20 cellular contexts compared by ENCODE assay signal in genomic region chr2:18074476-18074875, GRCh38.
DNase-seq lines count a peak whose midpoint lies in the region; ATAC-seq and TF ChIP-seq lines count a peak whose summit lies in the region.
"Had no signal": no experiment of that assay in that cellular context is flagged by ENCODE, and none has a peak within 500 bp of the region (broad histone marks: within the 10 kb centered on the region; RNA-seq: fewer than 3 reads in every experiment).

No MANE protein-coding gene starts in this region.

- no peak overlapping the region for H2BK5ac ChIP-seq in mesenchymal stem cell (ENCODE audit: low read depth, low read length, poor library complexity, severe bottlenecking)

- no peak overlapping the region for H2BK12ac ChIP-seq in mesenchymal stem cell (ENCODE audit: low read length in 2 of 2)

- H3K9me3 ChIP-seq in mesenchymal stem cell (ENCODE audit: control insufficient read depth, low read length), result no peaks in the 10 kb centered on the region
- H3K9me3 ChIP-seq in gastrocnemius medialis, result no peaks in the 10 kb centered on the region
- no peaks in the 10 kb centered on the region for H3K9me3 ChIP-seq in Karpas-422 (ENCODE audit: low read length)
- H3K9me3 ChIP-seq: HAP-1 had no signal

- WGBS in mesenchymal stem cell, result 82% methylated on average over 3 of the region's 5 CpGs

- no peaks in the 10 kb centered on the region for H3K36me3 Mint-ChIP-seq in activated T-helper 1 cell treated with anti-CD3 and anti-CD28 coated beads, Interleukin-12 subunit alpha, Interleukin-12 subunit beta, Interleukin-2, Interleukin-4 antibody, amounts not matched to agents 30 ng/mL and 10 ng/mL and 1 ng/mL, durations not matched to agents 14 hours and 24 hours and 36 hours (ENCODE audit: low read depth)
- H3K36me3 Mint-ChIP-seq: CD8-positive, alpha-beta memory T cell had no signal

- H3K18ac ChIP-seq in mesenchymal stem cell (ENCODE audit: low read depth in 1 of 2, low read length in 2 of 2), result no peak overlapping the region

- H4K8ac ChIP-seq in mesenchymal stem cell (ENCODE audit: low read length), result no peak overlapping the region

- H3K23ac ChIP-seq in mesenchymal stem cell (ENCODE audit: low read length in 2 of 2), result no peak overlapping the region

- H3K79me2 ChIP-seq in Karpas-422 (ENCODE audit: low read length), result no peaks in the 10 kb centered on the region

- no peaks in the 10 kb centered on the region for H3K79me1 ChIP-seq in mesenchymal stem cell (replicated peaks; ENCODE audit: low read length, poor library complexity, severe bottlenecking)

- H3K9ac ChIP-seq in mesenchymal stem cell (ENCODE audit: low read length) (no peak overlapping the region), Karpas-422 (ENCODE audit: low read length) (no peak overlapping the region)

- no peak overlapping the region for H2BK120ac ChIP-seq in mesenchymal stem cell (ENCODE audit: low read depth, low read length)

- H3K27ac ChIP-seq in mesenchymal stem cell (ENCODE audit: low read length, poor library complexity, severe bottlenecking) (no peak overlapping the region), gastrocnemius medialis (no peak overlapping the region), Karpas-422 (ENCODE audit: low read length) (no peak overlapping the region)
- H3K27ac ChIP-seq: SJCRH30 had no signal

- H2BK15ac ChIP-seq in mesenchymal stem cell (ENCODE audit: low read depth, poor library complexity, severe bottlenecking), result no peak overlapping the region

- H2AFZ ChIP-seq in mesenchymal stem cell (ENCODE audit: low read depth, low read length) (no peak overlapping the region), Karpas-422 (ENCODE audit: low read length) (no peak overlapping the region)

- no peaks in the 10 kb centered on the region for H4K20me1 ChIP-seq in Karpas-422 (ENCODE audit: insufficient read depth, low read depth, low read length)

- H3K4me3 ChIP-seq in astrocyte of the spinal cord (ENCODE audit: low read depth, low read length) (no peak overlapping the region), mesenchymal stem cell (ENCODE audit: insufficient read depth in 1 of 2, low read depth in 1 of 2, low read length in 2 of 2) (no peak overlapping the region), gastrocnemius medialis (no peak overlapping the region), Karpas-422 (ENCODE audit: low read length) (no peak overlapping the region)
- H3K4me3 ChIP-seq: GM12878, HAP-1, SJCRH30 had no signal

- no peak overlapping the region for H3K14ac ChIP-seq in mesenchymal stem cell (ENCODE audit: low read length in 2 of 2)

- no peak overlapping the region for H3K27ac Mint-ChIP-seq in activated T-helper 1 cell treated with anti-CD3 and anti-CD28 coated beads, Interleukin-12 subunit alpha, Interleukin-12 subunit beta, Interleukin-2, Interleukin-4 antibody, amounts not matched to agents 30 ng/mL and 10 ng/mL and 1 ng/mL, durations not matched to agents 14 hours and 24 hours and 36 hours
- H3K27ac Mint-ChIP-seq: CD8-positive, alpha-beta memory T cell had no signal

- H3K4me2 ChIP-seq in mesenchymal stem cell (ENCODE audit: low read length, poor library complexity, severe bottlenecking) (no peak overlapping the region), Karpas-422 (ENCODE audit: low read depth, low read length, poor library complexity, severe bottlenecking) (no peak overlapping the region)

- no peak overlapping the region for H2AK5ac ChIP-seq in mesenchymal stem cell (ENCODE audit: low read length, severe bottlenecking)

- H3K4me1 Mint-ChIP-seq in activated T-helper 1 cell treated with anti-CD3 and anti-CD28 coated beads, Interleukin-12 subunit alpha, Interleukin-12 subunit beta, Interleukin-2, Interleukin-4 antibody, amounts not matched to agents 30 ng/mL and 10 ng/mL and 1 ng/mL, durations not matched to agents 14 hours and 24 hours and 36 hours (ENCODE audit: low read depth), result no peaks in the 10 kb centered on the region
- H3K4me1 Mint-ChIP-seq: CD8-positive, alpha-beta memory T cell had no signal

- TF ChIP-seq CTCF in astrocyte of the spinal cord (IDR thresholded peaks at IDR 0.05; ENCODE audit: low read depth, low read length) (no peak), gastrocnemius medialis (IDR thresholded peaks at IDR 0.05 in 4 of 5, conservative IDR thresholded peaks at IDR 0.05 in 1 of 5) (no peak)

- H3K4me1 ChIP-seq in mesenchymal stem cell (ENCODE audit: control insufficient read depth, insufficient read depth, low read depth, low read length) (no peaks in the 10 kb centered on the region), gastrocnemius medialis (no peaks in the 10 kb centered on the region), Karpas-422 (ENCODE audit: low read length) (no peaks in the 10 kb centered on the region)

- H3K27me3 Mint-ChIP-seq in activated T-helper 1 cell treated with anti-CD3 and anti-CD28 coated beads, Interleukin-12 subunit alpha, Interleukin-12 subunit beta, Interleukin-2, Interleukin-4 antibody, amounts not matched to agents 30 ng/mL and 10 ng/mL and 1 ng/mL, durations not matched to agents 14 hours and 24 hours and 36 hours (ENCODE audit: insufficient read depth), result no peaks in the 10 kb centered on the region

- H3K27me3 ChIP-seq in mesenchymal stem cell (ENCODE audit: control insufficient read depth in 1 of 2, insufficient read depth in 1 of 2, low read length in 2 of 2) (peaks cover 0 to 3% of the 10 kb centered on the region in 2 experiments), gastrocnemius medialis (no peaks in the 10 kb centered on the region), Karpas-422 (ENCODE audit: low read length) (no peaks in the 10 kb centered on the region; the same call in 1 of the 2 replicates)
- H3K27me3 ChIP-seq: SJCRH30 had no signal

- H3K36me3 ChIP-seq in mesenchymal stem cell (ENCODE audit: control insufficient read depth in 1 of 2, insufficient read depth in 2 of 2, low read depth in 1 of 2, low read length in 2 of 2), result no peaks in the 10 kb centered on the region
- H3K36me3 ChIP-seq in gastrocnemius medialis, result no peaks in the 10 kb centered on the region
- no peaks in the 10 kb centered on the region for H3K36me3 ChIP-seq in Karpas-422 (ENCODE audit: insufficient read depth, low read length)
- H3K36me3 ChIP-seq: HAP-1, SJCRH30 had no signal

- no peak overlapping the region for H4K91ac ChIP-seq in mesenchymal stem cell (ENCODE audit: low read length)

- ATAC-seq in gastrocnemius medialis, result no peak
- ATAC-seq: GM12878 had no signal

- TF ChIP-seq POLR2A in gastrocnemius medialis (IDR thresholded peaks at IDR 0.05), result no peak

- DNase-seq in Daoy (ENCODE audit: low read depth), result peak; percentile 17
- DNase-seq in M059J (ENCODE audit: low read depth), result peak; percentile 58
- DNase-seq in astrocyte of the spinal cord (ENCODE audit: low read depth, low spot score), result peak; percentile 19
- DNase-seq in mesenchymal stem cell, result peak; percentile 14
- no peak for DNase-seq in activated T-helper 1 cell treated with anti-CD3 and anti-CD28 coated beads, Interleukin-12 subunit alpha, Interleukin-12 subunit beta, Interleukin-2, Interleukin-4 antibody, amounts not matched to agents 30 ng/mL and 10 ng/mL and 1 ng/mL, durations not matched to agents 14 hours and 24 hours and 36 hours (ENCODE audit: low spot score)
- no peak for DNase-seq in gastrocnemius medialis
- DNase-seq in OCI-M1 (lab: John Stamatoyannopoulos, UW), result no peak
- DNase-seq in Karpas-422, result no peak
- DNase-seq: C1 segment of cervical spinal cord; CD8-positive, alpha-beta memory T cell; DMS79; GF-D8; MM.1S; NCI-H1092 treated with DMSO at 0.1 percent for 48 hours; NCI-H1694; NCI-H2227 treated with DMSO at 0.1 percent for 48 hours; NCI-H524; SJCRH30 had no signal

- H3K4ac ChIP-seq in mesenchymal stem cell (ENCODE audit: low read depth in 1 of 2, low read length in 2 of 2), result no peak overlapping the region

- in situ Hi-C loops in astrocyte of the spinal cord (cut with HindIII; ENCODE audit: low sequenced_read_pairs), result no loop called here
- in situ Hi-C loops in gastrocnemius medialis (cut with MboI; ENCODE audit: low sequenced_read_pairs in 4 of 4), result no loop called here

- H3K9me3 Mint-ChIP-seq in activated T-helper 1 cell treated with anti-CD3 and anti-CD28 coated beads, Interleukin-12 subunit alpha, Interleukin-12 subunit beta, Interleukin-2, Interleukin-4 antibody, amounts not matched to agents 30 ng/mL and 10 ng/mL and 1 ng/mL, durations not matched to agents 14 hours and 24 hours and 36 hours, result peaks cover 5% of the 10 kb centered on the region

- intact Hi-C loops in activated T-helper 1 cell treated with anti-CD3 and anti-CD28 coated beads, Interleukin-12 subunit alpha, Interleukin-12 subunit beta, Interleukin-2, Interleukin-4 antibody, amounts not matched to agents 30 ng/mL and 10 ng/mL and 1 ng/mL, durations not matched to agents 14 hours and 24 hours and 36 hours (cut with micrococcal nuclease), result no loop called here
- intact Hi-C loops in gastrocnemius medialis (cut with DNase I; ENCODE audit: low total_unique reads), result no loop called here

- no peak overlapping the region for H3K4me3 Mint-ChIP-seq in activated T-helper 1 cell treated with anti-CD3 and anti-CD28 coated beads, Interleukin-12 subunit alpha, Interleukin-12 subunit beta, Interleukin-2, Interleukin-4 antibody, amounts not matched to agents 30 ng/mL and 10 ng/mL and 1 ng/mL, durations not matched to agents 14 hours and 24 hours and 36 hours
- H3K4me3 Mint-ChIP-seq: CD8-positive, alpha-beta memory T cell had no signal

- H3K9me2 ChIP-seq in Karpas-422 (replicated peaks; ENCODE audit: insufficient read depth, low read length), result no peaks in the 10 kb centered on the region

Comparison
In these comparisons a context has a peak if more than half of its experiments do, and no peak if none do; other contexts are left out.
1. DNase-seq: peak in Daoy (single experiment), M059J (single experiment), astrocyte of the spinal cord (single experiment) and mesenchymal stem cell (single experiment); none in activated T-helper 1 cell treated with anti-CD3 and anti-CD28 coated beads, Interleukin-12 subunit alpha, Interleukin-12 subunit beta, Interleukin-2, Interleukin-4 antibody, amounts not matched to agents 30 ng/mL and 10 ng/mL and 1 ng/mL, durations not matched to agents 14 hours and 24 hours and 36 hours (single experiment), gastrocnemius medialis (0 of 2), OCI-M1 (single experiment) and Karpas-422 (single experiment).